In the genomic region with DNA sequence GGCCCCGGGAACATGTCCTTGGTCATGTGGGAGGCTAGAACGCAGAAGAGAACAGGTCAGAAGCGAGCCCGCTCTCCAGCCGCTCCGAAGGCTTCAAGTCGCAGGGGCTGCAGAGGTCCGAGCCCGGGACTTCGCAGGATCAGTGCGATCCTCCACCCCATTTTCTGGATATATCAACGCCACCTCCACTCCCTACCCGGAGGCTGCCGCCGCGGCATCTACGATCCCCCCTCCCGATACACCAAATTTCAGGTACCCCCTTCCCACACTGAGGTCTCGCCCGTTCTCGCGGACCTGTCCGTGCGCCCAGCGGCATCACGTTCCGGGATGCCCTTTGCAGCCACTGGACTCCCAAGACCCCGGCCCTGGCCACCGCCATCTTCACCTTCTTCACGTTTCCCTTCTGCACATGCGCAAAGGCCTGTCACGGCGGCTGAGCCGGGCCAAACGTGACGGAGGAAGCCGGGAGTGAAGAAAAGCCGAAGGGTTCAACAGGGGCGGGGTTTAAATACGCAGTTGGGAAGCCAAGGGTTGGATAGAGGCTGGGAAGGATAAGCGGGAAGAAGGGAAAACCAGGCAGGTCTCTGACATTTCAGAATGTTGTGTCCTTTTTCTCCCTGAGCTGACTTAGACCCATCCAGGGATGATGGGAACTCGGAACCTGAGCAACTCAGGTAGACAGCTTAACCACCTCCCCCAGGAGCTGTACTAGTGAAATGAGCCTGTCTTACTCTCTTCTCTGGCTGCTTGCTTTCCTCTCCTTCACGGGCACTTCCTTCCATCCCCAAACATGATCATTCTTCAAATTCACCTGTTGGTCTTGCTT, we compare ENCODE assay signal across 8 cellular contexts. TPM values are rescaled to one million over a fixed set of nuclear protein-coding genes. Genes with fewer than 3 reads are reported as not detected.
DNase-seq lines count a peak whose midpoint lies in the region; ATAC-seq and TF ChIP-seq lines count a peak whose summit lies in the region.

NDUFB8 (minus strand) TSS at position 399 of the 826 bp plus-strand sequence; CDS start at position 379, 20 bp downstream.

- ATAC-seq in GM19351 (IDR thresholded peaks at IDR 0.05; ENCODE audit: unreplicated experiment): peak; percentile 52

- in situ Hi-C loops in KBM-7 (cut with MboI; ENCODE audit: low pct_unique_long_range_greater_than_20kb, low sequenced_read_pairs): no loop called here

- DNase-seq in AG20443 (ENCODE audit: low spot score) (peak; percentile 96), KBM-7 (peak; percentile 82), activated T-cell treated with anti-CD3 and anti-CD28 coated beads for 48 hours (ENCODE audit: low read depth) (peak; percentile 84), epithelial cell of prostate (ENCODE audit: low read depth, low spot score) (no peak), mucosa of gallbladder (ENCODE audit: low spot score) (peak; percentile 92)
- DNase-seq in stimulated activated CD8-positive, alpha-beta memory T cell treated with anti-CD3 and anti-CD28 coated beads, Interleukin-4, amount 100 ng/mL, for 24 hours (ENCODE audit: low read depth): peak; percentile 76

- peak within 1 kb of the TSS; percentile 32 for H3K27ac ChIP-seq in epithelial cell of prostate

TF ChIP-seq in PFSK-1, 5 proteins besides CTCF, POLR2A, EP300 and RAD21:
- TF ChIP-seq TAF1 (IDR thresholded peaks at IDR 0.05; ENCODE audit: borderline replicate concordance, insufficient read depth, low read length) (peak; percentile 84; the same call in 1 of the 2 replicates), FOXP2 (optimal IDR thresholded peaks at IDR 0.05; ENCODE audit: borderline replicate concordance, extremely low read depth, extremely low read length, insufficient read depth) (no peak), SIN3A (IDR thresholded peaks at IDR 0.05; ENCODE audit: borderline replicate concordance, insufficient read depth, low read length) (peak; percentile 51; the same call in 1 of the 2 replicates), POLR2AphosphoS5 (IDR thresholded peaks at IDR 0.05; ENCODE audit: low read depth, low read length) (peak; percentile 93), REST (IDR thresholded peaks at IDR 0.05; ENCODE audit: insufficient read depth in 1 of 2, low read depth in 2 of 2, low read length in 2 of 2) (0 out of 4 replicates have a peak, but pooled peaks of 1 of the 2 experiments have one; percentile 39)

RNA-seq across cellular contexts. Expression of gene NDUFB8, which starts in this region (rescaled TPM):
- polyA plus RNA-seq in PFSK-1 (2012; ENCODE audit: insufficient read length, low read depth): 137 TPM
- total RNA-seq in mucosa of gallbladder: 140 TPM
